ENCODE assay signal across 8 cellular contexts in the genomic region with DNA sequence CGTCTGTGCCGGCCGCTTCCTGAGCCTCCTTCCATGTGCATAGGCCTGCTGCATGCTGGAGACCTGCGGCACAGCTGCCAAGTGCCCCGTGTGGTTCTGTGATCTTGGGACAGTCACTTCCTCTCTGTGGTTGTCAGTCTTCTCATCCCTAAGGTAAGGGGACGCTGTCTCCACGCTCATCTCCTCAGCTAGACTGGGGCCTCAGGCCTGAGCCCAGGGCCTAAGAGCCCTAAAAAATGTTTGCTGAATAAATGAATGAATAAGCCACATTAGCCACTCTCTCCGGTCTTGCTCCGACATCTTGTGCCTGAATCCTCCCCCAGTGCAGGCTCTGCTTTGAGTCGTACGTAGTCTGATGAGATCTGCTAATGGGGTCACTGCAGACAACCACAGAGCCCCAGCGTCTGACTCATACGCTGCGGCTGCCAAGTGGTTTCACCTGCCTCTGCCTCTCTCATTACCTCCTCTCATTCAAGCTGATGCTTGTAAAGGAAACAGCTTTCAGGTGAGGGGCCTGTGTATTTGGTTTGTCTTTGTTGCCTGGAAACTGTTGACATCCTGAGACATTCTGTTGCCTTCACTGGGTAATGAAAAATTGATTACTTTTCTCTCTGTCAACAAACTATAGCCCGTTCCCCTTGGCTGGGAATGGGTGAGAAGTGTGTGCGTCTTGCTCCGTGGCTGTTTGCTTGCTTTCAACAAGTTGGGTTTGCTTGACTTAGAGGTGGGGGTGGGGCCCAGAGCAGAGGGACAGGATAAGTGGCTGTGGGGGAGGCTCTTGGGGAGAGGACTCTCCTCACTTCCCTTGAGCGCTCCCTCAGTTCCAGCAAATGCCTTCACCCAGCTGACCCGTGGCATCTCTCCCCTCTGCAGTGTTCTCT. TPM values are rescaled to one million over a fixed set of nuclear protein-coding genes. Genes with fewer than 3 reads are reported as not detected.
DNase-seq lines count a peak whose midpoint lies in the region; ATAC-seq and TF ChIP-seq lines count a peak whose summit lies in the region.

No MANE protein-coding gene starts in this region.

- POLR2A ChIA-PET in HEK293 (lab: Yijun Ruan, JAX), result interaction anchor here (0.9 to 3.3 kb wide), 3 partner anchors 11 to 52 kb away, joined by 3 to 26 read pairs (median 5); partner anchors contain the start of gene RPLP1

- CTCF ChIA-PET in HEK293 (lab: Yijun Ruan, JAX), result interaction anchor here (0.6 to 6.5 kb wide), 10 partner anchors 9 to 1020 kb away, joined by 3 to 65 read pairs (median 4); no protein-coding TSS in a partner anchor

- H3K4me3 ChIP-seq in HEK293 (ENCODE audit: low read depth, low read length) (no peak overlapping the region), esophagus (ENCODE audit: low read depth in 1 of 2, low read length in 2 of 2) (no peak overlapping the region), uterus (no peak overlapping the region)

- H3K4me1 ChIP-seq in HEK293 (ENCODE audit: control insufficient read depth, insufficient read depth, low read length) (peaks cover 18% of the 10 kb centered on the region), esophagus (ENCODE audit: control insufficient read depth in 2 of 2, insufficient read depth in 2 of 2, low read length in 1 of 2) (peaks cover 2 to 13% of the 10 kb centered on the region in 2 donors), uterus (no peaks in the 10 kb centered on the region)

- no peak for TF ChIP-seq CTCF in HEK293 (tag by site-specific recombination; IDR thresholded peaks at IDR 0.05)
- TF ChIP-seq CTCF in uterus (IDR thresholded peaks at IDR 0.05), result no peak

- WGBS in esophagus, 2 donors, result 50 to 51% methylated on average over 19 of the region's 19 CpGs

- H3K27ac ChIP-seq in HEK293 (ENCODE audit: extremely low read depth, low read depth, low read length) (peak overlapping the region; percentile 60), esophagus (ENCODE audit: low read depth in 2 of 2, low read length in 1 of 2) (peak overlapping the region; percentile 44 to 78), uterus (no peak overlapping the region)

- TF ChIP-seq POLR2A in uterus (IDR thresholded peaks at IDR 0.05), result no peak

- H3K9me3 ChIP-seq in HEK293 (ENCODE audit: control insufficient read depth, insufficient read depth, low read depth, low read length) (no peaks in the 10 kb centered on the region), esophagus (ENCODE audit: control insufficient read depth in 2 of 2, insufficient read depth in 1 of 2, low read depth in 1 of 2, low read length in 1 of 2) (no peaks in the 10 kb centered on the region), uterus (no peaks in the 10 kb centered on the region)

- ATAC-seq in GM18511 (IDR thresholded peaks at IDR 0.05; ENCODE audit: unreplicated experiment), result no peak
- no peak for ATAC-seq in GM18517 (IDR thresholded peaks at IDR 0.05; ENCODE audit: unreplicated experiment)

- intact Hi-C loops in uterus (cut with DNase I; ENCODE audit: low total_unique reads), result no loop called here

- no peaks in the 10 kb centered on the region for H3K27me3 ChIP-seq in esophagus (ENCODE audit: control insufficient read depth in 1 of 2, insufficient read depth in 2 of 2, low read length in 2 of 2)
- H3K27me3 ChIP-seq in uterus, result no peaks in the 10 kb centered on the region

- H3K36me3 ChIP-seq in HEK293 (ENCODE audit: control insufficient read depth in 2 of 2, insufficient read depth in 1 of 2, low read length in 2 of 2) (no peaks in the 10 kb centered on the region), esophagus (ENCODE audit: control insufficient read depth in 2 of 2, insufficient read depth in 2 of 2, low read length in 1 of 2) (no peaks in the 10 kb centered on the region), uterus (no peaks in the 10 kb centered on the region)

- peak; percentile 13 for DNase-seq in NCI-H526 treated with DMSO at 0.1 percent for 48 hours (lab: John Stamatoyannopoulos, UW)
- peak; percentile 63 for DNase-seq in activated CD8-positive, alpha-beta memory T cell treated with anti-CD3 and anti-CD28 coated beads, Interleukin-2, amount 50 U/mL, for 24 hours (ENCODE audit: extremely low read depth)
- peak; percentile 57 to 66 for DNase-seq in stimulated activated CD4-positive, alpha-beta T cell treated with anti-CD3 and anti-CD28 coated beads, Interleukin-15, amount 100 ng/mL, for 1 hour (ENCODE audit: low read depth in 1 of 2, low spot score in 1 of 2)
- no peak for DNase-seq in uterus

TF ChIP-seq in HEK293, 187 proteins besides CTCF, POLR2A, EP300 and RAD21:
- TF ChIP-seq PATZ1 (tag by site-specific recombination; IDR thresholded peaks at IDR 0.05) (peak; percentile 22; the same call in 1 of the 2 replicates), SP7 (tag by site-specific recombination; IDR thresholded peaks at IDR 0.05) (peak; percentile 43; the same call in 1 of the 2 replicates), PRDM10 (tag by site-specific recombination; IDR thresholded peaks at IDR 0.05) (peak; percentile 74), FEZF1 (tag by site-specific recombination; IDR thresholded peaks at IDR 0.05) (peak; percentile 44; the same call in 1 of the 2 replicates), PRDM1 (tag by site-specific recombination; IDR thresholded peaks at IDR 0.05) (0 out of 2 replicates have a peak, but pooled peaks have one; percentile 14), SCRT2 (tag by site-specific recombination; IDR thresholded peaks at IDR 0.05) (peak; percentile 81), ZFP69B (tag by site-specific recombination; IDR thresholded peaks at IDR 0.05) (no peak), SETDB1 (IDR thresholded peaks at IDR 0.05; ENCODE audit: insufficient read length, low read length) (no peak), SCRT1 (tag by site-specific recombination; IDR thresholded peaks at IDR 0.05; ENCODE audit: borderline replicate concordance) (0 out of 2 replicates have a peak, but pooled peaks have one; percentile 21), ZNF398 (tag by site-specific recombination; IDR thresholded peaks at IDR 0.05) (peak; percentile 33; the same call in 1 of the 2 replicates), ZNF600 (tag by site-specific recombination; IDR thresholded peaks at IDR 0.05) (peak; percentile 68; the same call in 1 of the 2 replicates), ZNF571 (tag by site-specific recombination; IDR thresholded peaks at IDR 0.05) (no peak)

RNA-seq across cellular contexts. Expression of gene RPLP1, which starts 15.9 kb away (rescaled TPM):
- 1,000 to 10,000 TPM; 1,182 to 1,782 TPM for polyA plus RNA-seq in esophagus
- total RNA-seq in uterus, result 1,000 to 10,000 TPM in 3 of 4 donors, 10 to 100 TPM in 1; 61.5 to 2,786 (median 1,440) TPM

RNA-seq across cellular contexts. Expression of gene KIF23, which starts 54.3 kb away (rescaled TPM):
- polyA plus RNA-seq in esophagus, result 1 to 10 TPM; 4.7 to 8.1 TPM
- 10 to 100 TPM in 1 of 4 donors, 1 to 10 TPM in 3; 2.6 to 39.3 (median 4.3) TPM for total RNA-seq in uterus

Comparison
In these comparisons a context has a peak if more than half of its experiments do, and no peak if none do; other contexts are left out.
1. H3K27ac ChIP-seq: peak in HEK293 (single experiment) and esophagus (2 of 2); none in uterus (0 of 2).
2. DNase-seq: peak in NCI-H526 treated with DMSO at 0.1 percent for 48 hours (single experiment), activated CD8-positive, alpha-beta memory T cell treated with anti-CD3 and anti-CD28 coated beads, Interleukin-2, amount 50 U/mL, for 24 hours (single experiment) and stimulated activated CD4-positive, alpha-beta T cell treated with anti-CD3 and anti-CD28 coated beads, Interleukin-15, amount 100 ng/mL, for 1 hour (2 of 2); none in uterus (0 of 2).